In genomic region chr20:47330071-47330470, GRCh38 we compare ENCODE assay signal across 1 cellular context.
TF ChIP-seq lines count a peak whose summit lies in the region.

No MANE protein-coding gene starts in this region.

TF ChIP-seq in A549, 52 proteins besides CTCF, POLR2A, EP300 and RAD21 (continued from another document):
- TF ChIP-seq REST (IDR thresholded peaks at IDR 0.05) (no peak), HES2 (IDR thresholded peaks at IDR 0.05) (no peak), CEBPB (IDR thresholded peaks at IDR 0.05) (no peak), PHF8 (IDR thresholded peaks at IDR 0.05; ENCODE audit: borderline replicate concordance, low read depth) (no peak), EHF (CRISPR knock-in tag; IDR thresholded peaks at IDR 0.05) (no peak), NPAS2 (CRISPR knock-in tag; IDR thresholded peaks at IDR 0.05; ENCODE audit: borderline replicate concordance) (no peak), JUNB (IDR thresholded peaks at IDR 0.05) (no peak), JUN (IDR thresholded peaks at IDR 0.05) (no peak), CHD4 (IDR thresholded peaks at IDR 0.05; ENCODE audit: borderline replicate concordance) (no peak), TP53 (CRISPR knock-in tag; IDR thresholded peaks at IDR 0.05) (no peak), ATOH8 (CRISPR knock-in tag; IDR thresholded peaks at IDR 0.05; ENCODE audit: low read depth) (no peak), CBX8 (IDR thresholded peaks at IDR 0.05) (no peak), HOXA7 (CRISPR knock-in tag; IDR thresholded peaks at IDR 0.05) (no peak), FOSL2 (IDR thresholded peaks at IDR 0.05) (no peak), FOSL2 (CRISPR knock-in tag; IDR thresholded peaks at IDR 0.05) (no peak), GATA3 (IDR thresholded peaks at IDR 0.05; ENCODE audit: borderline replicate concordance) (no peak)
